Comparison of ENCODE assay signal across 10 cellular contexts in genomic region chr10:83603708-83604107, GRCh38.
A peak's percentile ranks its signal among the peaks of the same experiment; 100 is the strongest.
DNase-seq lines count a peak whose midpoint lies in the region; ATAC-seq and TF ChIP-seq lines count a peak whose summit lies in the region.
"Had no signal": no experiment of that assay in that cellular context is flagged by ENCODE, and none has a peak within 500 bp of the region (broad histone marks: within the 10 kb centered on the region; RNA-seq: fewer than 3 reads in every experiment).

No MANE protein-coding gene starts in this region.

- intact Hi-C loops in CD8-positive, alpha-beta T cell (cut with DNase I, micrococcal nuclease), result no loop called here

- H3K4me1 Mint-ChIP-seq in CD8-positive, alpha-beta T cell (ENCODE audit: low read depth), result peaks cover 3% of the 10 kb centered on the region

- H3K9me3 ChIP-seq in CD8-positive, alpha-beta T cell (ENCODE audit: low read length), result no peaks in the 10 kb centered on the region
- H3K9me3 ChIP-seq in MG63, result no peaks in the 10 kb centered on the region
- H3K9me3 ChIP-seq: right lobe of liver, testis had no signal

- H3K27ac Mint-ChIP-seq in CD8-positive, alpha-beta T cell, result no peak overlapping the region

- H3K4me3 Mint-ChIP-seq in CD8-positive, alpha-beta T cell, result no peak overlapping the region

- H3K27me3 ChIP-seq in CD8-positive, alpha-beta T cell (ENCODE audit: insufficient read depth, low read length), result no peaks in the 10 kb centered on the region
- no peaks in the 10 kb centered on the region for H3K27me3 ChIP-seq in MG63
- H3K27me3 ChIP-seq: right lobe of liver, testis had no signal

- no peaks in the 10 kb centered on the region for H3K27me3 Mint-ChIP-seq in CD8-positive, alpha-beta T cell (ENCODE audit: low read depth)

- no peaks in the 10 kb centered on the region for H3K9me3 Mint-ChIP-seq in CD8-positive, alpha-beta T cell

- no peaks in the 10 kb centered on the region for H3K4me1 ChIP-seq in CD8-positive, alpha-beta T cell (ENCODE audit: insufficient read depth, low read length)
- H3K4me1 ChIP-seq: right lobe of liver, testis had no signal

- TF ChIP-seq CTCF in cardiac fibroblast (IDR thresholded peaks at IDR 0.05; ENCODE audit: low read depth, low read length), result no peak
- TF ChIP-seq CTCF in CD8-positive, alpha-beta T cell (IDR thresholded peaks at IDR 0.05), result no peak

- H3K36me3 ChIP-seq in CD8-positive, alpha-beta T cell (ENCODE audit: insufficient read depth, low read length), result no peaks in the 10 kb centered on the region
- no peaks in the 10 kb centered on the region for H3K36me3 ChIP-seq in MG63
- H3K36me3 ChIP-seq: right lobe of liver had no signal

- no peak overlapping the region for H3K27ac ChIP-seq in CD8-positive, alpha-beta T cell (ENCODE audit: low read depth, low read length)
- H3K27ac ChIP-seq: right lobe of liver, testis had no signal

- POLR2A ChIA-PET in CD8-positive, alpha-beta T cell (lab: Charles Lee), result no interaction called here

- DNase-seq in cardiac fibroblast (ENCODE audit: low read depth in 2 of 2) (peak; percentile 67 to 69), MG63 (no peak), GOT3 (lab: John Stamatoyannopoulos, UW) (no peak), medulla oblongata (ENCODE audit: extremely low spot score) (no peak)
- no peak for DNase-seq in CD8-positive, alpha-beta T cell
- DNase-seq: right lobe of liver, testis had no signal

- ATAC-seq in GM18519 (IDR thresholded peaks at IDR 0.05; ENCODE audit: low FRiP score, unreplicated experiment), result peak; percentile 98
- ATAC-seq in GM21381 (IDR thresholded peaks at IDR 0.05; ENCODE audit: unreplicated experiment), result peak; percentile 84
- peak; percentile 99 for ATAC-seq in HG03196 (IDR thresholded peaks at IDR 0.05; ENCODE audit: unreplicated experiment)
- no peak for ATAC-seq in CD8-positive, alpha-beta T cell

- no peaks in the 10 kb centered on the region for H3K36me3 Mint-ChIP-seq in CD8-positive, alpha-beta T cell

- CTCF ChIA-PET in CD8-positive, alpha-beta T cell (lab: Charles Lee), result no interaction called here

- H3K4me3 ChIP-seq in cardiac fibroblast (replicated peaks in 1 of 2; ENCODE audit: low read depth in 2 of 2, low read length in 2 of 2) (no peak overlapping the region), MG63 (no peak overlapping the region)
- no peak overlapping the region for H3K4me3 ChIP-seq in CD8-positive, alpha-beta T cell (ENCODE audit: low read depth, low read length)
- H3K4me3 ChIP-seq: right lobe of liver, testis had no signal

Comparison
In these comparisons a context has a peak if more than half of its experiments do, and no peak if none do; other contexts are left out.
1. DNase-seq: peak in cardiac fibroblast (2 of 2); none in CD8-positive, alpha-beta T cell (0 of 7), MG63 (single experiment), GOT3 (single experiment) and medulla oblongata (single experiment).